Comparison of ENCODE assay signal across 23 cellular contexts in genomic region chr18:328928-329327, GRCh38.
A peak's percentile ranks its signal among the peaks of the same experiment; 100 is the strongest.
DNase-seq lines count a peak whose midpoint lies in the region; ATAC-seq, FAIRE-seq and TF ChIP-seq lines count a peak whose summit lies in the region.
"Had no signal": no experiment of that assay in that cellular context is flagged by ENCODE, and none has a peak within 500 bp of the region (broad histone marks: within the 10 kb centered on the region; RNA-seq: fewer than 3 reads in every experiment).

No MANE protein-coding gene starts in this region.

- no TSS peak for BruUV-seq in GM12878 (replicated peaks; lab: Mats Ljungman, UMichigan)

- H3K9me3 ChIP-seq in BLaER1 (no peaks in the 10 kb centered on the region), GM12878 (replicated peaks; ENCODE audit: control insufficient read depth, insufficient read depth, low read length) (no peaks in the 10 kb centered on the region)
- H3K9me3 ChIP-seq: BE2C, Caco-2 had no signal

- intact Hi-C loops in GM12878 (cut with micrococcal nuclease; ENCODE audit: unreplicated experiment): no loop called here

- H3K4me1 ChIP-seq in BLaER1: peaks cover 48% of the 10 kb centered on the region
- H3K4me1 ChIP-seq in GM12878 (ENCODE audit: control insufficient read depth, insufficient read depth, low read length): no peaks in the 10 kb centered on the region
- H3K4me1 ChIP-seq: BE2C had no signal

- H3K9ac ChIP-seq in BLaER1: no peak overlapping the region
- H3K9ac ChIP-seq in GM12878 (ENCODE audit: control insufficient read depth, insufficient read depth, low read length): no peak overlapping the region
- H3K9ac ChIP-seq: BLaER1 treated with 17β-estradiol and CSF1 and Interleukin-3, amounts not matched to agents 10 nM and 100 nM had no signal

- CTCF ChIA-PET in GM12878 (lab: Yijun Ruan, JAX): no interaction called here

- H3K27me3 ChIP-seq in BLaER1 (no peaks in the 10 kb centered on the region), GM12878 (replicated peaks in 1 of 2; ENCODE audit: control insufficient read depth in 2 of 2, insufficient read depth in 2 of 2, low read length in 1 of 2) (no peaks in the 10 kb centered on the region; a peak in 1 of 4 replicates)
- H3K27me3 ChIP-seq: BE2C; BLaER1 treated with 17β-estradiol and CSF1 and Interleukin-3, amounts not matched to agents 10 nM and 100 nM had no signal

- H3K27ac ChIP-seq in BLaER1: 0 out of 2 replicates have a peak overlapping the region, but pooled peaks have one; percentile 75
- no peak overlapping the region for H3K27ac ChIP-seq in GM12878 (ENCODE audit: control insufficient read depth, insufficient read depth)
- H3K27ac ChIP-seq: C4-2B had no signal

- POLR2A ChIA-PET in GM12878 (lab: Charles Lee): no interaction called here

- no peak for TF ChIP-seq POLR2A in GM12878 (IDR thresholded peaks at IDR 0.05; ENCODE audit: low read depth, low read length)

- no peak for FAIRE-seq in GM12878 (lab: Jason Lieb, UNC)
- FAIRE-seq: A204.1, D721Med, G401.6, GM12892, GM18507 had no signal

- H3K4me2 ChIP-seq in BLaER1 (no peak overlapping the region), GM12878 (ENCODE audit: control insufficient read depth, insufficient read depth) (no peak overlapping the region)

- no peak for TF ChIP-seq RAD21 in GM12878 (IDR thresholded peaks at IDR 0.05; ENCODE audit: insufficient read depth, low read depth, low read length)

- H4K20me1 ChIP-seq in BLaER1 (no peaks in the 10 kb centered on the region), GM12878 (ENCODE audit: control insufficient read depth, insufficient read depth) (no peaks in the 10 kb centered on the region)
- H4K20me1 ChIP-seq: BLaER1 treated with 17β-estradiol and CSF1 and Interleukin-3, amounts not matched to agents 10 nM and 100 nM had no signal

- no peak for DNase-seq in GM12878 (ENCODE audit: low read depth, low spot score)
- DNase-seq in nephron progenitor cell: no peak
- no peak for DNase-seq in osteocyte (ENCODE audit: extremely low spot score, unreplicated experiment)
- DNase-seq in mesothelial cell of epicardium (ENCODE audit: low spot score in 2 of 2, unreplicated experiment in 2 of 2): no peak
- DNase-seq: 8988T; ACHN; BE2C; Caco-2; Calu3; CD4-positive, alpha-beta T cell; CD8-positive, alpha-beta T cell; DMS79 treated with DMSO at 0.1 percent for 48 hours; GF-D8 had no signal

- no peaks in the 10 kb centered on the region for H3K27me3 Mint-ChIP-seq in nephron progenitor cell (ENCODE audit: low read depth, poor library complexity)
- no peaks in the 10 kb centered on the region for H3K27me3 Mint-ChIP-seq in osteocyte (ENCODE audit: unreplicated experiment)
- H3K27me3 Mint-ChIP-seq in mesothelial cell of epicardium (ENCODE audit: low read depth): no peaks in the 10 kb centered on the region

- RAD21 ChIA-PET in GM12878 (lab: Charles Lee; ENCODE audit: unreplicated experiment): no interaction called here

- H3K4me1 Mint-ChIP-seq in nephron progenitor cell (peaks cover 28% of the 10 kb centered on the region), osteocyte (ENCODE audit: unreplicated experiment) (peaks cover 23% of the 10 kb centered on the region), mesothelial cell of epicardium (peaks cover 30% of the 10 kb centered on the region)

- 38% methylated on average over 4 of the region's 4 CpGs for WGBS in GM12878 (ENCODE audit: insufficient coverage, insufficient replicate concordance, low lambda C conversion rate, missing lambda C conversion rate)

- H3K36me3 Mint-ChIP-seq in nephron progenitor cell (ENCODE audit: low read depth): peaks cover 55% of the 10 kb centered on the region
- H3K36me3 Mint-ChIP-seq in osteocyte (ENCODE audit: unreplicated experiment): peaks cover 42% of the 10 kb centered on the region
- H3K36me3 Mint-ChIP-seq in mesothelial cell of epicardium: peaks cover 52% of the 10 kb centered on the region
- H3K36me3 Mint-ChIP-seq: CD8-positive, alpha-beta T cell had no signal

- SMC1A ChIA-PET in GM12878 (lab: Charles Lee; ENCODE audit: uncharacterized antibody, unreplicated experiment): interaction anchor here (0.6 kb wide), 1 partner anchor 414 kb away, joined by 4 read pairs; no protein-coding TSS in a partner anchor

- in situ Hi-C loops in GM12878 (cut with MboI): no loop called here

- no peaks in the 10 kb centered on the region for H3K79me2 ChIP-seq in GM12878 (ENCODE audit: control insufficient read depth, insufficient read depth, low read length)

- H3K9me3 Mint-ChIP-seq in nephron progenitor cell (no peaks in the 10 kb centered on the region), osteocyte (ENCODE audit: unreplicated experiment) (no peaks in the 10 kb centered on the region), mesothelial cell of epicardium (no peaks in the 10 kb centered on the region)
- H3K9me3 Mint-ChIP-seq: CD4-positive, alpha-beta T cell; CD8-positive, alpha-beta T cell had no signal

- no peak overlapping the region for H2AFZ ChIP-seq in GM12878 (ENCODE audit: control insufficient read depth, low read depth, low read length)

- peak overlapping the region; percentile 47 for H3K27ac Mint-ChIP-seq in nephron progenitor cell
- peak overlapping the region; percentile 3 for H3K27ac Mint-ChIP-seq in osteocyte (ENCODE audit: unreplicated experiment)
- no peak overlapping the region for H3K27ac Mint-ChIP-seq in mesothelial cell of epicardium
- H3K27ac Mint-ChIP-seq: CD4-positive, alpha-beta T cell; CD8-positive, alpha-beta T cell had no signal

- H3K36me3 ChIP-seq in BLaER1 (no peaks in the 10 kb centered on the region), GM12878 (ENCODE audit: control insufficient read depth in 2 of 2, insufficient read depth in 2 of 2, low read length in 1 of 2) (no peaks in the 10 kb centered on the region)
- H3K36me3 ChIP-seq: BE2C had no signal

- no peak overlapping the region for H3K4me3 ChIP-seq in BLaER1
- no peak overlapping the region for H3K4me3 ChIP-seq in GM12878
- H3K4me3 ChIP-seq: BLaER1 treated with 17β-estradiol and CSF1 and Interleukin-3, amounts not matched to agents 10 nM and 100 nM had no signal

- H3K4me3 Mint-ChIP-seq in nephron progenitor cell (no peak overlapping the region), osteocyte (ENCODE audit: unreplicated experiment) (no peak overlapping the region), mesothelial cell of epicardium (no peak overlapping the region)
- H3K4me3 Mint-ChIP-seq: CD4-positive, alpha-beta T cell; CD8-positive, alpha-beta T cell had no signal

- TF ChIP-seq CTCF in GM12878 (IDR thresholded peaks at IDR 0.05 in 2 of 3, conservative IDR thresholded peaks at IDR 0.05 in 1 of 3; ENCODE audit: control insufficient read depth in 2 of 3, extremely low read depth in 1 of 3, insufficient read depth in 1 of 3, low read depth in 3 of 3, low read length in 3 of 3) (no peak), nephron progenitor cell (IDR thresholded peaks at IDR 0.05) (no peak), osteocyte (IDR thresholded peaks at IDR 0.05) (no peak), mesothelial cell of epicardium (IDR thresholded peaks at IDR 0.05; ENCODE audit: unreplicated experiment) (no peak)

- ATAC-seq in GM12878 (no peak), HG03520 (IDR thresholded peaks at IDR 0.05; ENCODE audit: unreplicated experiment) (no peak), HG03439 (IDR thresholded peaks at IDR 0.05; ENCODE audit: unreplicated experiment) (no peak)
- ATAC-seq: CD8-positive, alpha-beta T cell had no signal

- TF ChIP-seq EP300 in GM12878 (IDR thresholded peaks at IDR 0.05; ENCODE audit: borderline replicate concordance in 1 of 2, control insufficient read depth in 1 of 2, low read depth in 2 of 2, low read length in 2 of 2): no peak

TF ChIP-seq in GM12878, 131 proteins besides CTCF, POLR2A, EP300 and RAD21:
- TF ChIP-seq SREBF1 (IDR thresholded peaks at IDR 0.05; ENCODE audit: low read length) (no peak), MEF2B (IDR thresholded peaks at IDR 0.05; ENCODE audit: partially characterized antibody, poor library complexity, severe bottlenecking) (no peak), FOXK2 (IDR thresholded peaks at IDR 0.05) (no peak), NR2F1 (conservative IDR thresholded peaks at IDR 0.05) (no peak), ATF7 (IDR thresholded peaks at IDR 0.05; ENCODE audit: low read depth) (0 out of 2 replicates have a peak, but pooled peaks have one; percentile 16), HCFC1 (IDR thresholded peaks at IDR 0.05; ENCODE audit: low read length) (no peak)
- TF ChIP-seq, protein P1, sequence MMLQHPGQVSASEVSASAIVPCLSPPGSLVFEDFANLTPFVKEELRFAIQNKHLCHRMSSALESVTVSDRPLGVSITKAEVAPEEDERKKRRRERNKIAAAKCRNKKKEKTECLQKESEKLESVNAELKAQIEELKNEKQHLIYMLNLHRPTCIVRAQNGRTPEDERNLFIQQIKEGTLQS (IDR thresholded peaks at IDR 0.05; ENCODE audit: borderline replicate concordance, extremely low read depth, low read depth, low read length): no peak
